In the genomic region with DNA sequence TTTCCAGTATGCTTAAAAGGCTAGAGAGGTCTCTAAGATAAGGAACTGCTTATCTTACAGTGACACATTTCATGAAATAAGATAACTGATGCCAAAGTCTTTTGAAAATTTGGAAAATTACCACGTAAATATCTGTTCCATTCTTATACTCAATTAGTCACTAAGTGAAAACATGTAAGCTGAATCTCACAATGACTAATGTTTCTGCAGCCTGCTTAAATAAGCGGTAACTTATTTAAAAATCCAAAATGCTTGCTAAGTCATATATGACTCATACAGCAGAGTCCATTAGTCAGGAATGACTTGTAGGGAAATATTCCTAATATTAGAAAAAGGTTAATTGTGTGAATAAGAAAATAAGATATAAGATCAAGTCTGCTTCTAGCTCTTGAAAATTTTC, we compare ENCODE assay signal across 12 cellular contexts. TPM values are rescaled to one million over a fixed set of nuclear protein-coding genes. Genes with fewer than 3 reads are reported as not detected.
DNase-seq lines count a peak whose midpoint lies in the region; ATAC-seq, FAIRE-seq and TF ChIP-seq lines count a peak whose summit lies in the region.
"Had no signal": no experiment of that assay in that cellular context is flagged by ENCODE, and none has a peak within 500 bp of the region (broad histone marks: within the 10 kb centered on the region; RNA-seq: fewer than 3 reads in every experiment).

No MANE protein-coding gene starts in this region.

- H3K9ac ChIP-seq in keratinocyte (ENCODE audit: control insufficient read depth, extremely low read depth, insufficient read depth, low read length): no peak overlapping the region

- H3K9me1 ChIP-seq in keratinocyte (ENCODE audit: control insufficient read depth, extremely low read depth, insufficient read depth, low read length): no peaks in the 10 kb centered on the region

- intact Hi-C loops in Right ventricle myocardium inferior (cut with DNase I): no loop called here

- H3K27me3 ChIP-seq in BJ (ENCODE audit: control insufficient read depth, insufficient read depth, low read length) (no peaks in the 10 kb centered on the region), keratinocyte (ENCODE audit: control insufficient read depth, extremely low read depth, insufficient read depth, low read length) (no peaks in the 10 kb centered on the region)
- H3K27me3 ChIP-seq: adrenal gland, neutrophil had no signal

- H4K20me1 ChIP-seq in keratinocyte (ENCODE audit: control insufficient read depth, extremely low read depth, insufficient read depth, low read length): no peaks in the 10 kb centered on the region

- H3K4me3 ChIP-seq in BJ (ENCODE audit: low read depth, low read length): no peak overlapping the region
- no peak overlapping the region for H3K4me3 ChIP-seq in keratinocyte (ENCODE audit: control insufficient read depth in 2 of 3, extremely low read depth in 1 of 3, insufficient read depth in 2 of 3, low read depth in 1 of 3, low read length in 3 of 3)
- H3K4me3 ChIP-seq: adrenal gland had no signal

- H2AFZ ChIP-seq in keratinocyte (ENCODE audit: control insufficient read depth, low read length): no peak overlapping the region

- peak; percentile 76 for FAIRE-seq in keratinocyte (lab: Jason Lieb, UNC)

- H3K9me3 ChIP-seq in keratinocyte (ENCODE audit: control insufficient read depth, low read depth, low read length): no peaks in the 10 kb centered on the region
- H3K9me3 ChIP-seq: adrenal gland, neutrophil had no signal

- no peaks in the 10 kb centered on the region for H3K79me2 ChIP-seq in keratinocyte (ENCODE audit: control insufficient read depth, insufficient read depth, low read length)

- TF ChIP-seq CTCF in BJ (IDR thresholded peaks at IDR 0.05; ENCODE audit: insufficient read depth, low read depth, low read length) (no peak), keratinocyte (optimal IDR thresholded peaks at IDR 0.05 in 1 of 3, IDR thresholded peaks at IDR 0.05 in 1 of 3, conservative IDR thresholded peaks at IDR 0.05 in 1 of 3; ENCODE audit: extremely low read depth in 1 of 3, insufficient read depth in 2 of 3, low read length in 3 of 3) (no peak)

- H3K36me3 ChIP-seq in BJ (ENCODE audit: control insufficient read depth, insufficient read depth, low read length) (no peaks in the 10 kb centered on the region), keratinocyte (ENCODE audit: control insufficient read depth in 2 of 2, extremely low read depth in 1 of 2, insufficient read depth in 2 of 2, low read length in 2 of 2) (no peaks in the 10 kb centered on the region)
- H3K36me3 ChIP-seq: adrenal gland, neutrophil had no signal

- dilution Hi-C loops in keratinocyte (cut with MboI; ENCODE audit: extremely low pct_ligation_motif_present, low sequenced_read_pairs): no loop called here

- POLR2A ChIA-PET in BJ (lab: Charles Lee): interaction anchor here (0.7 kb wide), 1 partner anchor 117 kb away, joined by 6 read pairs; no protein-coding TSS in a partner anchor

- H3K4me1 ChIP-seq in keratinocyte (ENCODE audit: control insufficient read depth, extremely low read depth, insufficient read depth, low read length): peaks cover 16% of the 10 kb centered on the region

- CTCF ChIA-PET in BJ (lab: Yijun Ruan, JAX): interaction anchor here (2.9 kb wide), 1 partner anchor 455 kb away, joined by 10 read pairs; no protein-coding TSS in a partner anchor

- peak overlapping the region; percentile 9 for H3K4me2 ChIP-seq in keratinocyte (ENCODE audit: control insufficient read depth, extremely low read depth, insufficient read depth, low read depth, low read length)

- DNase-seq in BJ (ENCODE audit: low read depth): peak; percentile 57
- DNase-seq in amniotic stem cell (lab: John Stamatoyannopoulos, UW): peak; percentile 38
- DNase-seq in keratinocyte (ENCODE audit: low read depth, low spot score): peak; percentile 80
- no peak for DNase-seq in NCI-H187 treated with DMSO at 0.1 percent for 48 hours (lab: John Stamatoyannopoulos, UW)
- DNase-seq in Right ventricle myocardium inferior (ENCODE audit: missing footprints): no peak
- no peak for DNase-seq in NCI-H128 (lab: John Stamatoyannopoulos, UW; ENCODE audit: unreplicated experiment)
- DNase-seq: activated CD4-positive, alpha-beta T cell treated with anti-CD3 and anti-CD28 coated beads for 4 hours; adrenal gland; Right ventricle myocardium superior had no signal

- peak overlapping the region; percentile 58 for H3K27ac ChIP-seq in keratinocyte (ENCODE audit: control insufficient read depth, insufficient read depth, low read length)
- H3K27ac ChIP-seq: adrenal gland, neutrophil had no signal

- peak; percentile 38 for ATAC-seq in HG02642 (IDR thresholded peaks at IDR 0.05; ENCODE audit: poor library complexity, unreplicated experiment)
- no peak for ATAC-seq in Right ventricle myocardium inferior
- ATAC-seq in HG02970 (IDR thresholded peaks at IDR 0.05; ENCODE audit: low FRiP score, unreplicated experiment): no peak

RNA-seq across cellular contexts. Expression of gene LGSN, which starts 27.8 kb away (rescaled TPM):
- polyA plus RNA-seq in BJ (2011; rRNA removed): not detected in 2 replicates
- polyA minus RNA-seq in BJ (2011; rRNA and poly(A)+ RNA removed): not detected in 2 replicates
- polyA plus RNA-seq in keratinocyte: not detected in 3 replicates
- not detected for polyA plus RNA-seq in keratinocyte (2011; ENCODE audit: low read depth)
- not detected in 2 replicates for polyA plus RNA-seq in keratinocyte (2011; cell fraction: cytosol; rRNA removed)
- polyA plus RNA-seq in keratinocyte (2011; cell fraction: nucleus; rRNA removed): not detected in 2 replicates
- not detected in 2 replicates for polyA plus RNA-seq in keratinocyte (2012; ENCODE audit: low replicate concordance)
- polyA minus RNA-seq in keratinocyte: not detected in 3 replicates
- polyA minus RNA-seq in keratinocyte (2011; cell fraction: cytosol; rRNA and poly(A)+ RNA removed): not detected
- not detected in 2 replicates for polyA minus RNA-seq in keratinocyte (2011; cell fraction: nucleus; rRNA and poly(A)+ RNA removed)
- not detected for total RNA-seq in Right ventricle myocardium inferior
- total RNA-seq: Right ventricle myocardium superior had no signal

Comparison
In these comparisons a context has a peak if more than half of its experiments do, and no peak if none do; other contexts are left out.
1. DNase-seq: peak in BJ (single experiment), amniotic stem cell (single experiment) and keratinocyte (single experiment); none in NCI-H187 treated with DMSO at 0.1 percent for 48 hours (single experiment), Right ventricle myocardium inferior (single experiment) and NCI-H128 (single experiment).